13 cellular contexts compared by ENCODE assay signal in the genomic region with DNA sequence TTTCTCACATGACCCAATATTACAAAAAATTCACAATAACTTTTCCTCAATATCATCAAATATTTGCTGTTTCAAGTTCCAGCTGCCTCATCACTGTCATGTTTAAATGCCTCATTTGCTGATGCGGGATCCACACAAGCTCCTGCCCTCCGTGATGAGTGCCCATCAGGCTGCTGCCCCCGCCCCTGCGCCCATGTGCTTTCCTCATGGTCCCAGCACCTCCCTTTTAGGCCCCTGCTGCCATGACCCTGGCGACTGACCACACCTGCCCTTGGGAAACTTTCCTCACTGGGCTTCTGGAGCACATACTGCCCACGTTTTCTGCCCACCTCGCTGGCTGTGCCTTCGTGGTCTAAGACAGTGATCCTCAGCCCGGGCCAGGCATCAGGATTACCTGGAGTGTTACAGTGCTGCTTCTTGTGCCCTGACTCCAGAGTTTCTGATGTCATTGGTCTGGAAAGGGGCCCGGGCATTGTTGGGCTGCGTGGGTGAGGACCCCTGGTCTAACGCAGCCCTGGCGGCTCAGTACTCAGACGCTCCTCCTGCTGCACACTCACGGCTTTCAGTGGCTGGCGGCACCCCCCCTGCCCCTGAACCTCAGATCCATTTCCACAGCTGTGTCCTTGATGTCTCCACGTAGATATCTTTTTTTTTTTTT. TPM values are rescaled to one million over a fixed set of nuclear protein-coding genes. Genes with fewer than 3 reads are reported as not detected.
DNase-seq lines count a peak whose midpoint lies in the region; ATAC-seq and TF ChIP-seq lines count a peak whose summit lies in the region.
"Had no signal": no experiment of that assay in that cellular context is flagged by ENCODE, and none has a peak within 500 bp of the region (broad histone marks: within the 10 kb centered on the region; RNA-seq: fewer than 3 reads in every experiment).

No MANE protein-coding gene starts in this region.

- H3K4me1 ChIP-seq in fibroblast of lung (ENCODE audit: control insufficient read depth, extremely low read depth, insufficient read depth, low read length): peaks cover 13% of the 10 kb centered on the region
- peaks cover 2 to 8% of the 10 kb centered on the region in 2 experiments for H3K4me1 ChIP-seq in trophoblast cell (ENCODE audit: control insufficient read depth in 1 of 2, insufficient read depth in 2 of 2, low read length in 2 of 2)
- peaks cover 42 to 74% (median 59%) of the 10 kb centered on the region in 4 donors for H3K4me1 ChIP-seq in upper lobe of left lung

- no peak overlapping the region for H2AK5ac ChIP-seq in trophoblast cell (ENCODE audit: low read length)

- no peak overlapping the region for H3K9ac ChIP-seq in fibroblast of lung (ENCODE audit: insufficient read depth, low read length)
- H3K9ac ChIP-seq in trophoblast cell (ENCODE audit: low read length): no peak overlapping the region

- no peaks in the 10 kb centered on the region for H3K9me3 Mint-ChIP-seq in activated T-cell treated with anti-CD3 and anti-CD28 coated beads, Interleukin-2, amount 50 U/mL, for 72 hours
- no peaks in the 10 kb centered on the region for H3K9me3 Mint-ChIP-seq in activated T-cell treated with anti-CD3 and anti-CD28 coated beads, Interleukin-2, amount 50 U/mL, for 24 hours
- H3K9me3 Mint-ChIP-seq in stimulated activated naive B cell treated with anti-CD40 and anti-IgM and Interleukin-4, amounts not matched to agents 10 μg/mL and 1 μg/mL and 100 μg/mL, for 72 hours: no peaks in the 10 kb centered on the region
- H3K9me3 Mint-ChIP-seq: activated naive CD8-positive, alpha-beta T cell treated with anti-CD3 and anti-CD28 coated beads, Interleukin-2, amount 50 U/mL, for 24 hours had no signal

- H3K27ac Mint-ChIP-seq in activated T-cell treated with anti-CD3 and anti-CD28 coated beads, Interleukin-2, amount 50 U/mL, for 72 hours: peak overlapping the region; percentile 29
- H3K27ac Mint-ChIP-seq in activated T-cell treated with anti-CD3 and anti-CD28 coated beads, Interleukin-2, amount 50 U/mL, for 24 hours: no peak overlapping the region
- H3K27ac Mint-ChIP-seq in stimulated activated naive B cell treated with anti-CD40 and anti-IgM and Interleukin-4, amounts not matched to agents 10 μg/mL and 1 μg/mL and 100 μg/mL, for 72 hours: no peak overlapping the region
- H3K27ac Mint-ChIP-seq: activated naive CD8-positive, alpha-beta T cell treated with anti-CD3 and anti-CD28 coated beads, Interleukin-2, amount 50 U/mL, for 24 hours had no signal

- H4K12ac ChIP-seq in trophoblast cell (ENCODE audit: low read depth, low read length): no peak overlapping the region

- no peak for TF ChIP-seq POLR2A in upper lobe of left lung (IDR thresholded peaks at IDR 0.05)

- no peaks in the 10 kb centered on the region for H3K27me3 ChIP-seq in fibroblast of lung (ENCODE audit: control insufficient read depth, insufficient read depth, low read length)
- H3K27me3 ChIP-seq in trophoblast cell (ENCODE audit: insufficient read depth, low read length): no peaks in the 10 kb centered on the region
- no peaks in the 10 kb centered on the region for H3K27me3 ChIP-seq in upper lobe of left lung

- H2BK5ac ChIP-seq in trophoblast cell (ENCODE audit: low read depth, low read length, poor library complexity): no peak overlapping the region

- H4K8ac ChIP-seq in trophoblast cell (ENCODE audit: low read depth, low read length): no peak overlapping the region

- H3K79me2 ChIP-seq in fibroblast of lung (ENCODE audit: control insufficient read depth, insufficient read depth, low read length) (peaks cover 53% of the 10 kb centered on the region), trophoblast cell (ENCODE audit: control insufficient read depth, insufficient read depth, low read length, poor library complexity) (peaks cover 2% of the 10 kb centered on the region)

- no peak for TF ChIP-seq EP300 in upper lobe of left lung (IDR thresholded peaks at IDR 0.05)

- H3K27ac ChIP-seq in fibroblast of lung (ENCODE audit: insufficient read depth, low read length) (peak overlapping the region; percentile 96), trophoblast cell (ENCODE audit: low read depth, low read length) (no peak overlapping the region), upper lobe of left lung (peak overlapping the region in 3 of 4 donors; percentile 55 to 83 (median 83))
- H3K27ac ChIP-seq: 22Rv1 had no signal

- no peak overlapping the region for H2BK120ac ChIP-seq in trophoblast cell (ENCODE audit: insufficient read depth, low read length, poor library complexity)

- no peak overlapping the region for H2AFZ ChIP-seq in fibroblast of lung (ENCODE audit: low read length)
- H2AFZ ChIP-seq in trophoblast cell (ENCODE audit: insufficient read depth, low read length, poor library complexity): no peak overlapping the region

- DNase-seq in activated T-cell treated with anti-CD3 and anti-CD28 coated beads, Interleukin-2, amount 50 U/mL, for 72 hours: no peak
- no peak for DNase-seq in activated T-cell treated with anti-CD3 and anti-CD28 coated beads, Interleukin-2, amount 50 U/mL, for 24 hours
- peak in 1 of 2 donors; percentile 35 for DNase-seq in fibroblast of lung (ENCODE audit: low read depth in 2 of 2)
- no peak for DNase-seq in trophoblast cell
- peak in 1 of 2 donors; percentile 59 for DNase-seq in upper lobe of left lung
- no peak for DNase-seq in iPS-NIHi11 (ENCODE audit: low spot score)
- no peak for DNase-seq in stimulated activated naive B cell treated with anti-CD40 and anti-IgM and Interleukin-4, amounts not matched to agents 10 μg/mL and 1 μg/mL and 100 μg/mL, for 72 hours
- DNase-seq: activated CD8-positive, alpha-beta memory T cell treated with anti-CD3 and anti-CD28 coated beads, Interleukin-2, amount 50 U/mL, for 4 hours; activated naive CD8-positive, alpha-beta T cell treated with anti-CD3 and anti-CD28 coated beads, Interleukin-2, amount 50 U/mL, for 24 hours; NCI-H2029 treated with DMSO at 0.1 percent for 48 hours had no signal

- H3K36me3 Mint-ChIP-seq in activated T-cell treated with anti-CD3 and anti-CD28 coated beads, Interleukin-2, amount 50 U/mL, for 72 hours (ENCODE audit: insufficient read depth in 2 of 2): peaks cover 0 to 1% of the 10 kb centered on the region in 2 donors
- H3K36me3 Mint-ChIP-seq in activated T-cell treated with anti-CD3 and anti-CD28 coated beads, Interleukin-2, amount 50 U/mL, for 24 hours (ENCODE audit: low read depth): peaks cover 30% of the 10 kb centered on the region
- peaks cover 18 to 44% of the 10 kb centered on the region in 2 donors for H3K36me3 Mint-ChIP-seq in stimulated activated naive B cell treated with anti-CD40 and anti-IgM and Interleukin-4, amounts not matched to agents 10 μg/mL and 1 μg/mL and 100 μg/mL, for 72 hours

- H3K18ac ChIP-seq in trophoblast cell (ENCODE audit: low read length): peak overlapping the region; percentile 55

- no peaks in the 10 kb centered on the region for H3K27me3 Mint-ChIP-seq in activated T-cell treated with anti-CD3 and anti-CD28 coated beads, Interleukin-2, amount 50 U/mL, for 72 hours (ENCODE audit: low read depth)
- no peaks in the 10 kb centered on the region for H3K27me3 Mint-ChIP-seq in activated T-cell treated with anti-CD3 and anti-CD28 coated beads, Interleukin-2, amount 50 U/mL, for 24 hours
- H3K27me3 Mint-ChIP-seq in stimulated activated naive B cell treated with anti-CD40 and anti-IgM and Interleukin-4, amounts not matched to agents 10 μg/mL and 1 μg/mL and 100 μg/mL, for 72 hours: no peaks in the 10 kb centered on the region
- H3K27me3 Mint-ChIP-seq: activated naive CD8-positive, alpha-beta T cell treated with anti-CD3 and anti-CD28 coated beads, Interleukin-2, amount 50 U/mL, for 24 hours had no signal

- H3K9me3 ChIP-seq in fibroblast of lung (ENCODE audit: control insufficient read depth, insufficient read depth, low read depth, low read length) (no peaks in the 10 kb centered on the region), trophoblast cell (ENCODE audit: insufficient read depth, low read depth, low read length) (peaks cover 3% of the 10 kb centered on the region), upper lobe of left lung (no peaks in the 10 kb centered on the region)

- TF ChIP-seq CTCF in fibroblast of lung (conservative IDR thresholded peaks at IDR 0.05 in 1 of 2, IDR thresholded peaks at IDR 0.05 in 1 of 2; ENCODE audit: low read depth in 1 of 2, low read length in 2 of 2) (no peak), upper lobe of left lung (IDR thresholded peaks at IDR 0.05) (no peak)

- H3K14ac ChIP-seq in trophoblast cell (ENCODE audit: low read length): no peak overlapping the region

- H3K4me1 Mint-ChIP-seq in activated T-cell treated with anti-CD3 and anti-CD28 coated beads, Interleukin-2, amount 50 U/mL, for 72 hours (ENCODE audit: low read depth): peaks cover 10% of the 10 kb centered on the region
- peaks cover 23% of the 10 kb centered on the region for H3K4me1 Mint-ChIP-seq in activated T-cell treated with anti-CD3 and anti-CD28 coated beads, Interleukin-2, amount 50 U/mL, for 24 hours (ENCODE audit: low read depth)
- peaks cover 25 to 49% of the 10 kb centered on the region in 2 donors for H3K4me1 Mint-ChIP-seq in stimulated activated naive B cell treated with anti-CD40 and anti-IgM and Interleukin-4, amounts not matched to agents 10 μg/mL and 1 μg/mL and 100 μg/mL, for 72 hours

- H3K4me2 ChIP-seq in fibroblast of lung (ENCODE audit: extremely low read depth, insufficient read depth, low read length) (no peak overlapping the region), trophoblast cell (ENCODE audit: low read length) (no peak overlapping the region)

- H4K91ac ChIP-seq in trophoblast cell (ENCODE audit: low read depth, low read length): no peak overlapping the region

- H3K23ac ChIP-seq in trophoblast cell (ENCODE audit: low read length): no peak overlapping the region

- no peak overlapping the region for H2BK12ac ChIP-seq in trophoblast cell (ENCODE audit: low read length)

- ATAC-seq in activated T-cell treated with anti-CD3 and anti-CD28 coated beads, Interleukin-2, amount 50 U/mL, for 72 hours (replicated peaks in 1 of 2): no peak
- ATAC-seq in upper lobe of left lung (ENCODE audit: low FRiP score in 2 of 2) (no peak), GM18907 (IDR thresholded peaks at IDR 0.05; ENCODE audit: unreplicated experiment) (no peak)
- ATAC-seq in stimulated activated naive B cell treated with anti-CD40 and anti-IgM and Interleukin-4, amounts not matched to agents 10 μg/mL and 1 μg/mL and 100 μg/mL, for 72 hours (replicated peaks): no peak
- ATAC-seq: activated naive CD8-positive, alpha-beta T cell treated with anti-CD3 and anti-CD28 coated beads, Interleukin-2, amount 50 U/mL, for 24 hours had no signal

- no peaks in the 10 kb centered on the region for H3K79me1 ChIP-seq in trophoblast cell (ENCODE audit: low read length)

- no CpG with 5 or more reads among the region's 17 CpGs for WGBS in trophoblast cell (ENCODE audit: extremely low coverage, insufficient coverage, insufficient read length)
- WGBS in upper lobe of left lung, 2 donors: 93 to 94% methylated on average over 17 of the region's 17 CpGs

- no peak overlapping the region for H3K4me3 Mint-ChIP-seq in activated T-cell treated with anti-CD3 and anti-CD28 coated beads, Interleukin-2, amount 50 U/mL, for 72 hours
- no peak overlapping the region for H3K4me3 Mint-ChIP-seq in activated T-cell treated with anti-CD3 and anti-CD28 coated beads, Interleukin-2, amount 50 U/mL, for 24 hours
- H3K4me3 Mint-ChIP-seq in stimulated activated naive B cell treated with anti-CD40 and anti-IgM and Interleukin-4, amounts not matched to agents 10 μg/mL and 1 μg/mL and 100 μg/mL, for 72 hours: no peak overlapping the region
- H3K4me3 Mint-ChIP-seq: activated naive CD8-positive, alpha-beta T cell treated with anti-CD3 and anti-CD28 coated beads, Interleukin-2, amount 50 U/mL, for 24 hours had no signal

- H3K4me3 ChIP-seq in fibroblast of lung (replicated peaks in 1 of 4; ENCODE audit: control extremely low read depth in 1 of 4, insufficient read depth in 1 of 4, low read depth in 3 of 4, low read length in 4 of 4): no peak overlapping the region
- H3K4me3 ChIP-seq in trophoblast cell (ENCODE audit: low read depth, low read length): no peak overlapping the region
- H3K4me3 ChIP-seq in upper lobe of left lung: no peak overlapping the region

- no peaks in the 10 kb centered on the region for H4K20me1 ChIP-seq in fibroblast of lung (ENCODE audit: control insufficient read depth, extremely low read depth, insufficient read depth, low read length)

- H3K36me3 ChIP-seq in fibroblast of lung (ENCODE audit: control insufficient read depth, insufficient read depth, low read length) (peaks cover 4% of the 10 kb centered on the region), trophoblast cell (ENCODE audit: control insufficient read depth in 1 of 2, insufficient read depth in 2 of 2, low read length in 2 of 2) (peaks cover 19 to 21% of the 10 kb centered on the region in 2 experiments), upper lobe of left lung (no peaks in the 10 kb centered on the region)

- H3K4ac ChIP-seq in trophoblast cell (ENCODE audit: low read depth, low read length): peak overlapping the region; percentile 37

RNA-seq across cellular contexts. Expression of a gene that starts 20.5 kb away (rescaled TPM):
- 10 to 100 TPM; 79.7 to 82.7 TPM for total RNA-seq in activated T-cell treated with anti-CD3 and anti-CD28 coated beads, Interleukin-2, amount 50 U/mL, for 72 hours
- total RNA-seq in fibroblast of lung: 79.4 and 94.6 TPM in 2 replicates
- polyA plus RNA-seq in fibroblast of lung: 27.3 and 32.3 TPM in 2 replicates
- polyA plus RNA-seq in fibroblast of lung (2012): 48.2 and 54.5 TPM in 2 replicates
- 142 and 147 TPM in 2 replicates for polyA minus RNA-seq in fibroblast of lung (ENCODE audit: low replicate concordance)
- 53.4 and 55.2 TPM in 2 replicates for polyA plus RNA-seq in trophoblast cell (2013)
- total RNA-seq in upper lobe of left lung: 100 to 1,000 TPM in 1 of 6 donors, 10 to 100 TPM in 5; 50.3 to 120 (median 83.3) TPM

RNA-seq across cellular contexts. Expression of a gene that starts 31.4 kb away (rescaled TPM):
- 1 to 10 TPM; 2.5 to 3.0 TPM for total RNA-seq in activated T-cell treated with anti-CD3 and anti-CD28 coated beads, Interleukin-2, amount 50 U/mL, for 72 hours
- total RNA-seq in fibroblast of lung (0.77 and 0.83 TPM in 2 replicates), upper lobe of left lung (10 to 100 TPM in 1 of 6 donors, 1 to 10 TPM in 5; 1.5 to 12.1 (median 4.3) TPM)
- polyA plus RNA-seq in fibroblast of lung: 0.23 and 0.35 TPM in 2 replicates
- 0.21 and 0.22 TPM in 2 replicates for polyA plus RNA-seq in fibroblast of lung (2012)
- polyA minus RNA-seq in fibroblast of lung (ENCODE audit: low replicate concordance): 0.11 TPM in 1 of 2 replicates, not detected in the other
- polyA plus RNA-seq in trophoblast cell (2013): 0.42 and 0.44 TPM in 2 replicates

RNA-seq across cellular contexts. Expression of a gene that starts 37.6 kb away (rescaled TPM):
- under 1 TPM in 1 of 2 donors, not detected in 1; 0.49 TPM for total RNA-seq in activated T-cell treated with anti-CD3 and anti-CD28 coated beads, Interleukin-2, amount 50 U/mL, for 72 hours
- total RNA-seq in fibroblast of lung: not detected in 2 replicates
- not detected in 2 replicates for polyA plus RNA-seq in fibroblast of lung
- not detected in 2 replicates for polyA plus RNA-seq in fibroblast of lung (2012)
- polyA minus RNA-seq in fibroblast of lung (ENCODE audit: low replicate concordance): not detected in 2 replicates
- 0.06 and 0.08 TPM in 2 replicates for polyA plus RNA-seq in trophoblast cell (2013)
- total RNA-seq in upper lobe of left lung: not detected
- total RNA-seq: myocyte had no signal

RNA-seq across cellular contexts. Expression of a gene that starts 53.9 kb away (rescaled TPM):
- not detected for total RNA-seq in activated T-cell treated with anti-CD3 and anti-CD28 coated beads, Interleukin-2, amount 50 U/mL, for 72 hours
- total RNA-seq in fibroblast of lung: 17.3 and 27.7 TPM in 2 replicates
- polyA plus RNA-seq in fibroblast of lung: 35.8 and 86.2 TPM in 2 replicates
- polyA plus RNA-seq in fibroblast of lung (2012): 39.3 and 91.3 TPM in 2 replicates
- polyA minus RNA-seq in fibroblast of lung (ENCODE audit: low replicate concordance): 45.2 and 138 TPM in 2 replicates
- 88.4 and 91.1 TPM in 2 replicates for polyA plus RNA-seq in trophoblast cell (2013)
- 10 to 100 TPM; 11.2 to 51.3 (median 35.1) TPM for total RNA-seq in upper lobe of left lung
